ENCODE assay signal across 27 cellular contexts in the genomic region with DNA sequence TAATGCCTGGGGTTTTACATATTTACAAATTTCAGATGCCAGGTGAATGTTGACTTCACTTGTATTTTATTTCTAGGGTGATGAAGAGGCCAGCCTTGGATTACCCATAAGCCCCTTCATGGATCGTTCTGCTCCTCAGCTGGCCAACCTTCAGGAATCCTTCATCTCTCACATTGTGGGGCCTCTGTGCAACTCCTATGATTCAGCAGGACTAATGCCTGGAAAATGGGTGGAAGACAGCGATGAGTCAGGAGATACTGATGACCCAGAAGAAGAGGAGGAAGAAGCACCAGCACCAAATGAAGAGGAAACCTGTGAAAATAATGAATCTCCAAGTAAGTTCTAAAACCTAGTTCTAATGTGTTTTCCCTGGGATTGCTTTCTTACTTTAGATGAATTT. TPM values are rescaled to one million over a fixed set of nuclear protein-coding genes. Genes with fewer than 3 reads are reported as not detected.
"Had no signal": no experiment of that assay in that cellular context is flagged by ENCODE, and none has a peak within 500 bp of the region (broad histone marks: within the 10 kb centered on the region; RNA-seq: fewer than 3 reads in every experiment).

No MANE protein-coding gene starts in this region.

- H3K4me3 Mint-ChIP-seq: activated CD8-positive, alpha-beta T cell treated with anti-CD3 and anti-CD28 coated beads, Interleukin-2, amount 10 ng/mL, durations not matched to agents 7 days and 5 days; activated naive CD8-positive, alpha-beta T cell treated with anti-CD3 and anti-CD28 coated beads, Interleukin-2, amount 10 ng/mL, durations not matched to agents 7 days and 5 days; WTC11 had no signal

- H3K4me1 ChIP-seq: adrenal gland, breast epithelium had no signal

- ATAC-seq: activated CD8-positive, alpha-beta T cell treated with anti-CD3 and anti-CD28 coated beads, Interleukin-2, amount 10 ng/mL, durations not matched to agents 7 days and 5 days; WTC11 had no signal

- H3K4me2 ChIP-seq: SK-N-SH had no signal

- DNase-seq: activated CD4-positive, alpha-beta T cell treated with anti-CD3 and anti-CD28 coated beads for 48 hours; activated CD4-positive, alpha-beta T cell treated with anti-CD3 and anti-CD28 coated beads, Interleukin-2, amount 50 U/mL, for 4 hours; activated CD4-positive, CD25-positive, alpha-beta regulatory T cell treated with anti-CD3 and anti-CD28 coated beads, Interleukin-2, amount 50 U/mL, for 72 hours; activated CD8-positive, alpha-beta memory T cell treated with anti-CD3 and anti-CD28 coated beads, Interleukin-2, amount 50 U/mL, for 48 hours; activated CD8-positive, alpha-beta T cell treated with anti-CD3 and anti-CD28 coated beads, Interleukin-2, amount 10 ng/mL, durations not matched to agents 7 days and 5 days; activated naive CD4-positive, alpha-beta T cell treated with anti-CD3 and anti-CD28 coated beads, Interleukin-2, amount 50 U/mL, for 16 hours; activated naive CD8-positive, alpha-beta T cell treated with anti-CD3 and anti-CD28 coated beads, Interleukin-2, amount 10 ng/mL, durations not matched to agents 7 days and 5 days; activated T-cell treated with anti-CD3 and anti-CD28 coated beads, Interleukin-2, amount 50 U/mL, for 1 hour; adrenal gland; aorta; caudate nucleus; MM.1S; NCI-H1105 treated with DMSO at 0.1 percent for 48 hours; NCI-H1436 treated with DMSO at 0.1 percent for 48 hours; NCI-H187 treated with DMSO at 0.1 percent for 48 hours; NCI-H2081 treated with DMSO at 0.1 percent for 48 hours; NCI-H446 treated with DMSO at 0.1 percent for 48 hours; NCI-H524 treated with DMSO at 0.1 percent for 48 hours; NCI-H82; SJCRH30; SK-N-SH; SW 1271 had no signal

- H3K4me1 Mint-ChIP-seq: activated naive CD8-positive, alpha-beta T cell treated with anti-CD3 and anti-CD28 coated beads, Interleukin-2, amount 10 ng/mL, durations not matched to agents 7 days and 5 days had no signal

- H3K9me3 ChIP-seq: adrenal gland, breast epithelium, SJCRH30, SK-N-SH had no signal

- H3K4me3 ChIP-seq: adrenal gland, breast epithelium, SJCRH30 had no signal

- H3K9me3 Mint-ChIP-seq: activated naive CD8-positive, alpha-beta T cell treated with anti-CD3 and anti-CD28 coated beads, Interleukin-2, amount 10 ng/mL, durations not matched to agents 7 days and 5 days had no signal

- H3K36me3 Mint-ChIP-seq: activated naive CD8-positive, alpha-beta T cell treated with anti-CD3 and anti-CD28 coated beads, Interleukin-2, amount 10 ng/mL, durations not matched to agents 7 days and 5 days; WTC11 had no signal

- H3K27me3 Mint-ChIP-seq: activated naive CD8-positive, alpha-beta T cell treated with anti-CD3 and anti-CD28 coated beads, Interleukin-2, amount 10 ng/mL, durations not matched to agents 7 days and 5 days had no signal

- H3K27ac Mint-ChIP-seq: activated CD8-positive, alpha-beta T cell treated with anti-CD3 and anti-CD28 coated beads, Interleukin-2, amount 10 ng/mL, durations not matched to agents 7 days and 5 days; activated naive CD8-positive, alpha-beta T cell treated with anti-CD3 and anti-CD28 coated beads, Interleukin-2, amount 10 ng/mL, durations not matched to agents 7 days and 5 days; WTC11 had no signal

- H3K36me3 ChIP-seq: adrenal gland, breast epithelium, SJCRH30 had no signal

- H3K27me3 ChIP-seq: adrenal gland, breast epithelium, SJCRH30 had no signal

- H3K27ac ChIP-seq: adrenal gland, breast epithelium, SJCRH30 had no signal

- H3K9ac ChIP-seq: SK-N-SH had no signal

RNA-seq across cellular contexts. Expression of a gene that starts 41.3 kb away (rescaled TPM):
- total RNA-seq: activated CD8-positive, alpha-beta T cell treated with anti-CD3 and anti-CD28 coated beads, Interleukin-2, amount 10 ng/mL, durations not matched to agents 7 days and 5 days; activated naive CD8-positive, alpha-beta T cell treated with anti-CD3 and anti-CD28 coated beads, Interleukin-2, amount 10 ng/mL, durations not matched to agents 7 days and 5 days; OCI-LY7; RPMI7951; T-helper 1 cell treated with Interleukin-12 subunit alpha and Interleukin-12 subunit beta and Interleukin-4 antibody, amounts not matched to agents 30 ng/mL and 1 ng/mL, for 36 hours; WTC11 had no signal
